ENCODE assay signal across 27 cellular contexts in the genomic region with DNA sequence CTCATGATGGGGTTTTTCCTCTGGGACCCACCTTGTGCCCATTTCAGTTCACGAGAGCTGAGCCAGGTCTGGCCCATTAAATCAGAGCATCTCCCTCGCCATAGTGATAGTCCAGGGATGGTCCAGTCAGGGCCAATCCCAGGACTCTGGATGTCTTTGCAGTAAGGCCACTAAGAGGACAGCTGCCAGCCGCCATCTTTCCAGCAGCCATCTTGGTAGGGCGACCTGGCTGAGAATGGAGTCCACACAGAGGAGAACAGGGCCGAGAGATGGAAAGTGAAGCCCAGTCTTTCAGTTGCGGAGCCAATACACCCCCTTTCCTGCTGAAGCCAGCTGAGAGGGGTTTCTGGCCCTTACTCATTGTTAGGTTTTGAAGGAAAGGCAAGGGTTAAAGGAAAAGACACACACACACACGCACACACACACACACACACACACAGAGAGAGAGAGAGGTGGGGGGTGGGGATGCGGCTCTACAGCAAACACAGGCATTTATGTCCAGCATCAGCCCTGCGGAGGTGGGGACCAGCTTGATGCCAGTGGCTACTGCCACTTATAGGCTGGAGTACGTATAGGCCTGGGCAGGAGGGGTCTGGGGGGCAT. TPM values are rescaled to one million over a fixed set of nuclear protein-coding genes. Genes with fewer than 3 reads are reported as not detected.
"Had no signal": no experiment of that assay in that cellular context is flagged by ENCODE, and none has a peak within 500 bp of the region (broad histone marks: within the 10 kb centered on the region; RNA-seq: fewer than 3 reads in every experiment).

No MANE protein-coding gene starts in this region.

- H3K9me3 Mint-ChIP-seq: memory B cell; natural killer cell; stimulated activated memory B cell treated with anti-CD40 and anti-IgM and Interleukin-4, amounts not matched to agents 10 μg/mL and 1 μg/mL and 100 μg/mL, for 72 hours; type B pancreatic cell had no signal

- H3K9ac ChIP-seq: parathyroid adenoma had no signal

- DNase-seq: cortex of kidney; effector memory CD8-positive, alpha-beta T cell; erythroblast; esophagus squamous epithelium; foreskin melanocyte; natural killer cell; sigmoid colon; stimulated activated CD4-positive, alpha-beta T cell treated with anti-CD3 and anti-CD28 coated beads, Interleukin-2, amount 100 ng/mL, for 24 hours; stimulated activated CD4-positive, alpha-beta T cell treated with anti-CD3 and anti-CD28 coated beads, Interleukin-4, amount 100 ng/mL, for 4 hours; stimulated activated naive CD8-positive, alpha-beta T cell treated with anti-CD3 and anti-CD28 coated beads, Interleukin-15, Interleukin-2, amounts not matched to agents 100 U/mL and 50 U/mL, for 24 hours; substantia nigra; testis; tibial artery had no signal

- H3K27me3 ChIP-seq: esophagus squamous epithelium, neutrophil, sigmoid colon, testis had no signal

- H3K79me2 ChIP-seq: parathyroid adenoma had no signal

- H3K9me3 ChIP-seq: esophagus squamous epithelium, neutrophil, sigmoid colon, testis, tibial artery had no signal

- H3K27ac Mint-ChIP-seq: memory B cell; natural killer cell; progenitor cell of endocrine pancreas; stimulated activated memory B cell treated with anti-CD40 and anti-IgM and Interleukin-4, amounts not matched to agents 10 μg/mL and 1 μg/mL and 100 μg/mL, for 72 hours; type B pancreatic cell had no signal

- H3K27me3 Mint-ChIP-seq: effector memory CD8-positive, alpha-beta T cell; progenitor cell of endocrine pancreas; stimulated activated memory B cell treated with anti-CD40 and anti-IgM and Interleukin-4, amounts not matched to agents 10 μg/mL and 1 μg/mL and 100 μg/mL, for 72 hours; type B pancreatic cell had no signal

- H3K4me1 ChIP-seq: parathyroid adenoma, sigmoid colon, testis, tibial artery had no signal

- FAIRE-seq: endometrium, keratinocyte had no signal

- H3K36me3 ChIP-seq: esophagus squamous epithelium, neutrophil, sigmoid colon, tibial artery had no signal

- ATAC-seq: effector memory CD8-positive, alpha-beta T cell; natural killer cell; stimulated activated memory B cell treated with anti-CD40 and anti-IgM and Interleukin-4, amounts not matched to agents 10 μg/mL and 1 μg/mL and 100 μg/mL, for 72 hours; stimulated activated naive CD8-positive, alpha-beta T cell treated with anti-CD3 and anti-CD28 coated beads, Interleukin-15, Interleukin-2, amounts not matched to agents 100 U/mL and 50 U/mL, for 24 hours had no signal

- H3K4me3 Mint-ChIP-seq: effector memory CD8-positive, alpha-beta T cell; memory B cell; natural killer cell; stimulated activated memory B cell treated with anti-CD40 and anti-IgM and Interleukin-4, amounts not matched to agents 10 μg/mL and 1 μg/mL and 100 μg/mL, for 72 hours; type B pancreatic cell had no signal

- H2AFZ ChIP-seq: parathyroid adenoma had no signal

- H3K4me1 Mint-ChIP-seq: natural killer cell had no signal

- H3K27ac ChIP-seq: esophagus squamous epithelium, neutrophil, parathyroid adenoma, sigmoid colon, testis, tibial artery had no signal

- H3K36me3 Mint-ChIP-seq: natural killer cell; stimulated activated memory B cell treated with anti-CD40 and anti-IgM and Interleukin-4, amounts not matched to agents 10 μg/mL and 1 μg/mL and 100 μg/mL, for 72 hours; type B pancreatic cell had no signal

- H3K4me3 ChIP-seq: esophagus squamous epithelium, lung, sigmoid colon, testis, tibial artery had no signal

RNA-seq across cellular contexts. Expression of a gene that starts 31.6 kb away (rescaled TPM):
- total RNA-seq: dermis microvascular lymphatic vessel endothelial cell, esophagus squamous epithelium, lung, osteoblast, sigmoid colon, skeletal muscle tissue, testis had no signal
- polyA plus RNA-seq: keratinocyte, liver, neural cell had no signal
